ENCODE assay signal across 1 cellular context in genomic region chr1:84619383-84620093, GRCh38.
TF ChIP-seq lines count a peak whose summit lies in the region.

No MANE protein-coding gene starts in this region.

TF ChIP-seq in A549, 52 proteins besides CTCF, POLR2A, EP300 and RAD21 (continued from another document):
- TF ChIP-seq ZC3H11A (IDR thresholded peaks at IDR 0.05) (no peak), PHF8 (IDR thresholded peaks at IDR 0.05; ENCODE audit: borderline replicate concordance, low read depth) (no peak), EHF (CRISPR knock-in tag; IDR thresholded peaks at IDR 0.05) (no peak), KDM5A (IDR thresholded peaks at IDR 0.05) (no peak), SMC3 (IDR thresholded peaks at IDR 0.05) (no peak), ESRRA (IDR thresholded peaks at IDR 0.05; ENCODE audit: borderline replicate concordance, low read length) (no peak), POLR2AphosphoS2 (conservative IDR thresholded peaks at IDR 0.05; ENCODE audit: low read length) (no peak), HDAC2 (IDR thresholded peaks at IDR 0.05) (no peak), KDM1A (IDR thresholded peaks at IDR 0.05; ENCODE audit: low read depth) (no peak), RFX5 (IDR thresholded peaks at IDR 0.05) (no peak)
- TF ChIP-seq, protein P1, sequence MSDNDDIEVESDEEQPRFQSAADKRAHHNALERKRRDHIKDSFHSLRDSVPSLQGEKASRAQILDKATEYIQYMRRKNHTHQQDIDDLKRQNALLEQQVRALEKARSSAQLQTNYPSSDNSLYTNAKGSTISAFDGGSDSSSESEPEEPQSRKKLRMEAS (IDR thresholded peaks at IDR 0.05): no peak
